ENCODE assay signal across 8 cellular contexts in genomic region chr17:57257213-57257873, GRCh38. TPM values are rescaled to one million over a fixed set of nuclear protein-coding genes. Genes with fewer than 3 reads are reported as not detected.
DNase-seq lines count a peak whose midpoint lies in the region; ATAC-seq and TF ChIP-seq lines count a peak whose summit lies in the region.

No MANE protein-coding gene starts in this region.

- H3K9me2 ChIP-seq in neural cell (ENCODE audit: insufficient read depth, low read length), result no peaks in the 10 kb centered on the region

- peaks cover 34% of the 10 kb centered on the region for H3K36me3 Mint-ChIP-seq in activated CD4-positive, alpha-beta T cell treated with anti-CD3 and anti-CD28 coated beads for 36 hours (ENCODE audit: low read depth)

- no peak for TF ChIP-seq RAD21 in neural cell (conservative IDR thresholded peaks at IDR 0.05)

- intact Hi-C loops in activated CD4-positive, alpha-beta T cell treated with anti-CD3 and anti-CD28 coated beads for 36 hours (cut with DNase I, micrococcal nuclease), result loop anchor here (1.0 to 5.0 kb wide), 8 partner anchors 27 to 1260 kb away; partner anchors contain the start of genes DYNLL2 (in 1 of the 2), MRPS23 (in 1 of the 2) and SRSF1 (in 1 of the 2)
- intact Hi-C loops in sciatic nerve (cut with DNase I), result no loop called here

- no peak for TF ChIP-seq CTCF in neural cell (IDR thresholded peaks at IDR 0.05; ENCODE audit: poor library complexity, severe bottlenecking)

- no peaks in the 10 kb centered on the region for H3F3A ChIP-seq in neural cell (ENCODE audit: insufficient read depth, low read length, poor library complexity, severe bottlenecking)

- H3K79me2 ChIP-seq in neural cell (replicated peaks; ENCODE audit: insufficient read depth, low read length), result peaks cover 54% of the 10 kb centered on the region

- POLR2A ChIA-PET in activated CD4-positive, alpha-beta T cell treated with anti-CD3 and anti-CD28 coated beads for 36 hours (lab: Charles Lee), result interaction anchor here (0.6 kb wide), 1 partner anchor 150 kb away, joined by 5 read pairs; no protein-coding TSS in a partner anchor

- peak overlapping the region; percentile 62 for H3K4me2 ChIP-seq in neural cell (ENCODE audit: low read length)

- CTCF ChIA-PET in activated CD4-positive, alpha-beta T cell treated with anti-CD3 and anti-CD28 coated beads for 36 hours (lab: Charles Lee), result interaction anchor here (0.6 to 2.8 kb wide), 4 partner anchors 14 to 39 kb away, joined by 3 to 27 read pairs (median 6); no protein-coding TSS in a partner anchor

- H3K4me1 ChIP-seq in SJCRH30 (peaks cover 13% of the 10 kb centered on the region), ectodermal cell (ENCODE audit: control insufficient read depth, insufficient read depth, low read length) (peaks cover 20% of the 10 kb centered on the region)

- H3K27ac Mint-ChIP-seq in activated CD4-positive, alpha-beta T cell treated with anti-CD3 and anti-CD28 coated beads for 36 hours, result peak overlapping the region; percentile 67

- H3K27ac ChIP-seq in SJCRH30 (peak overlapping the region; percentile 37), ectodermal cell (ENCODE audit: insufficient read depth, low read depth, low read length, poor library complexity, severe bottlenecking) (peak overlapping the region; percentile 92), neural cell (ENCODE audit: low read length) (peak overlapping the region; percentile 58)

- H4K20me1 ChIP-seq in neural cell (ENCODE audit: insufficient read depth), result no peaks in the 10 kb centered on the region

- DNase-seq in activated CD4-positive, alpha-beta T cell treated with anti-CD3 and anti-CD28 coated beads for 36 hours, result peak; percentile 55
- DNase-seq in activated CD4-positive, alpha-beta T cell treated with anti-CD3 and anti-CD28 coated beads, Interleukin-2, amount 50 U/mL, for 4 hours, result no peak
- DNase-seq in SJCRH30 (peak in 1 of 2 experiments; percentile 41), sciatic nerve (ENCODE audit: low spot score) (no peak)

- peak overlapping the region; percentile 71 for H3K4me3 ChIP-seq in SJCRH30
- peak overlapping the region; percentile 69 for H3K4me3 ChIP-seq in ectodermal cell (ENCODE audit: insufficient read depth, low read depth, low read length)
- peak overlapping the region; percentile 71 for H3K4me3 ChIP-seq in neural cell (ENCODE audit: low read length)

- no peaks in the 10 kb centered on the region for H3K9me3 Mint-ChIP-seq in activated CD4-positive, alpha-beta T cell treated with anti-CD3 and anti-CD28 coated beads for 36 hours (ENCODE audit: low read depth)

- 0% methylated on average over 16 to 18 of the region's 18 CpGs for WGBS in ectodermal cell, 2 experiments

- H3K4me1 Mint-ChIP-seq in activated CD4-positive, alpha-beta T cell treated with anti-CD3 and anti-CD28 coated beads for 36 hours, result peaks cover 55% of the 10 kb centered on the region

- H3K9me3 ChIP-seq in SJCRH30 (replicated peaks) (no peaks in the 10 kb centered on the region), ectodermal cell (ENCODE audit: control insufficient read depth, low read length) (no peaks in the 10 kb centered on the region), neural cell (ENCODE audit: low read length) (no peaks in the 10 kb centered on the region)

- H3K4me3 Mint-ChIP-seq in activated CD4-positive, alpha-beta T cell treated with anti-CD3 and anti-CD28 coated beads for 36 hours, result peak overlapping the region; percentile 70

- no peaks in the 10 kb centered on the region for H3K27me3 ChIP-seq in SJCRH30
- H3K27me3 ChIP-seq in ectodermal cell (ENCODE audit: control insufficient read depth, insufficient read depth, low read length, poor library complexity, severe bottlenecking), result peaks cover 10% of the 10 kb centered on the region
- H3K27me3 ChIP-seq in neural cell (ENCODE audit: insufficient read depth, low read depth, low read length), result no peaks in the 10 kb centered on the region

- peak overlapping the region; percentile 74 for H3K9ac ChIP-seq in neural cell (ENCODE audit: low read length)

- H3K36me3 ChIP-seq in SJCRH30, result peaks cover 12% of the 10 kb centered on the region
- peaks cover 4% of the 10 kb centered on the region for H3K36me3 ChIP-seq in ectodermal cell (ENCODE audit: control insufficient read depth, insufficient read depth, low read length)
- no peaks in the 10 kb centered on the region for H3K36me3 ChIP-seq in neural cell (ENCODE audit: insufficient read depth, low read length)

- TF ChIP-seq EP300 in neural cell (conservative IDR thresholded peaks at IDR 0.05; ENCODE audit: poor library complexity, severe bottlenecking), result no peak

- ATAC-seq in activated CD4-positive, alpha-beta T cell treated with anti-CD3 and anti-CD28 coated beads for 36 hours, result peak; percentile 23
- no peak for ATAC-seq in HG03442 (IDR thresholded peaks at IDR 0.05; ENCODE audit: unreplicated experiment)
- no peak for ATAC-seq in HG03097 (IDR thresholded peaks at IDR 0.05; ENCODE audit: low FRiP score, unreplicated experiment)
- ATAC-seq in sciatic nerve, result no peak

- H3K27me3 Mint-ChIP-seq in activated CD4-positive, alpha-beta T cell treated with anti-CD3 and anti-CD28 coated beads for 36 hours, result no peaks in the 10 kb centered on the region

- peak overlapping the region; percentile 37 for H2AFZ ChIP-seq in neural cell (ENCODE audit: low read depth, low read length)

TF ChIP-seq in neural cell, 6 proteins besides CTCF, POLR2A, EP300 and RAD21:
- TF ChIP-seq MXI1 (conservative IDR thresholded peaks at IDR 0.05; ENCODE audit: poor library complexity, severe bottlenecking) (peak; percentile 22), POLR2AphosphoS5 (IDR thresholded peaks at IDR 0.05) (no peak)

RNA-seq across cellular contexts. Expression of gene MSI2, which starts 1.0 kb away (rescaled TPM):
- 10 to 100 TPM; 55.3 to 57.2 TPM for total RNA-seq in activated CD4-positive, alpha-beta T cell treated with anti-CD3 and anti-CD28 coated beads for 36 hours
- 73.7 and 76.6 TPM in 2 replicates for total RNA-seq in SJCRH30 (2014; rRNA removed; shearing (Covaris generic))
- polyA plus RNA-seq in ectodermal cell (2013, experiment 1 of 4), result 111 TPM
- 131 TPM for polyA plus RNA-seq in ectodermal cell (2013, experiment 2 of 4)
- polyA plus RNA-seq in ectodermal cell (2013, experiment 3 of 4), result 65.3 TPM
- 74.6 TPM for polyA plus RNA-seq in ectodermal cell (2013, experiment 4 of 4)
- polyA plus RNA-seq in neural cell, result 61.4 and 73.2 TPM in 2 replicates
- polyA minus RNA-seq in neural cell, result 153 and 175 TPM in 2 replicates
- 25.2 TPM for total RNA-seq in sciatic nerve

Comparison
In these comparisons a context has a peak if more than half of its experiments do, and no peak if none do; other contexts are left out.
1. H3K27ac ChIP-seq: peak in every context shown above with its lines; median percentile 92 in ectodermal cell; 58 in neural cell; 37 in SJCRH30.